ENCODE assay signal across 8 cellular contexts in genomic region chr19:33064117-33064777, GRCh38. TPM values are rescaled to one million over a fixed set of nuclear protein-coding genes. Genes with fewer than 3 reads are reported as not detected.
DNase-seq lines count a peak whose midpoint lies in the region; ATAC-seq and TF ChIP-seq lines count a peak whose summit lies in the region.

No MANE protein-coding gene starts in this region.

- no peaks in the 10 kb centered on the region for H3K9me3 ChIP-seq in Panc1 (ENCODE audit: control insufficient read depth, insufficient read depth, low read depth, low read length)
- no peaks in the 10 kb centered on the region for H3K9me3 ChIP-seq in liver (ENCODE audit: control insufficient read depth in 4 of 4, low read length in 3 of 4)
- H3K9me3 ChIP-seq in stomach: no peaks in the 10 kb centered on the region

- DNase-seq in NCI-H1417 (lab: John Stamatoyannopoulos, UW) (peak; percentile 40 to 60 (median 58)), NCI-H1417 treated with DMSO at 0.1 percent for 48 hours (lab: John Stamatoyannopoulos, UW) (no peak), Panc1 (ENCODE audit: low read depth, low spot score) (no peak), MCF 10A (ENCODE audit: unreplicated experiment) (peak; percentile 16), stomach (peak; percentile 71), hepatic stellate cell (ENCODE audit: low spot score) (no peak)

- CTCF ChIA-PET in Panc1 (lab: Charles Lee): no interaction called here
- CTCF ChIA-PET in MCF 10A (lab: Yijun Ruan, JAX): interaction anchor here (0.6 to 1.3 kb wide), 2 partner anchors 20 to 88 kb away, joined by 3 to 5 read pairs; no protein-coding TSS in a partner anchor

- H3K9ac ChIP-seq in liver (ENCODE audit: low read depth in 1 of 2, low read length in 2 of 2): peak overlapping the region in 1 of 2 donors; percentile 42

- WGBS in liver: 2% methylated on average over 58 of the region's 58 CpGs
- WGBS in stomach, 5 donors: 0 to 2% (median 1%) methylated on average over 6 to 58 of the region's 58 CpGs

- no peak for TF ChIP-seq RAD21 in liver (IDR thresholded peaks at IDR 0.05)

- H3K9me3 Mint-ChIP-seq in MCF 10A (ENCODE audit: unreplicated experiment): no peaks in the 10 kb centered on the region

- no peaks in the 10 kb centered on the region for H3K36me3 Mint-ChIP-seq in MCF 10A (ENCODE audit: insufficient read depth, unreplicated experiment)

- ATAC-seq in HG02759 (IDR thresholded peaks at IDR 0.05; ENCODE audit: unreplicated experiment) (peak; percentile 66), Panc1 (peak; percentile 74)

- no peaks in the 10 kb centered on the region for H3K4me1 Mint-ChIP-seq in MCF 10A (ENCODE audit: insufficient read depth, unreplicated experiment)

- POLR2A ChIA-PET in Panc1 (lab: Charles Lee): interaction anchor here (0.6 to 0.8 kb wide), 6 partner anchors 8 to 121 kb away, joined by 3 to 10 read pairs (median 6); no protein-coding TSS in a partner anchor
- POLR2A ChIA-PET in MCF 10A (lab: Yijun Ruan, JAX): interaction anchor here (0.7 to 3.0 kb wide), 5 partner anchors 10 to 17 kb away, joined by 3 to 10 read pairs (median 3); partner anchors contain the start of gene GPATCH1

- in situ Hi-C loops in Panc1 (cut with HindIII; ENCODE audit: low pct_unique_long_range_greater_than_20kb, low sequenced_read_pairs): no loop called here

- no peaks in the 10 kb centered on the region; the same call in 1 of the 2 replicates for H3K36me3 ChIP-seq in Panc1 (ENCODE audit: control insufficient read depth, insufficient read depth, low read length)
- no peaks in the 10 kb centered on the region for H3K36me3 ChIP-seq in liver (ENCODE audit: control insufficient read depth in 4 of 4, insufficient read depth in 3 of 4, low read depth in 1 of 4, low read length in 3 of 4)
- H3K36me3 ChIP-seq in stomach: no peaks in the 10 kb centered on the region

- H3K27ac ChIP-seq in Panc1 (ENCODE audit: low read length) (peak overlapping the region; percentile 86), liver (ENCODE audit: low read depth in 1 of 2, low read length in 2 of 2) (peak overlapping the region; percentile 77 to 82), stomach (peak overlapping the region; percentile 57 to 92 (median 88))

- H3K4me3 Mint-ChIP-seq in MCF 10A (ENCODE audit: unreplicated experiment): peak overlapping the region; percentile 70

- H3K27me3 Mint-ChIP-seq in MCF 10A (ENCODE audit: insufficient read depth, unreplicated experiment): no peaks in the 10 kb centered on the region

- no peak for TF ChIP-seq EP300 in stomach (IDR thresholded peaks at IDR 0.05)

- intact Hi-C loops in Panc1 (cut with micrococcal nuclease; ENCODE audit: unreplicated experiment) (no loop called here), MCF 10A (cut with micrococcal nuclease) (no loop called here), stomach (cut with DNase I; ENCODE audit: low total_unique reads) (no loop called here)

- H3K27ac Mint-ChIP-seq in MCF 10A (ENCODE audit: low read depth, unreplicated experiment): no peak overlapping the region

- no peak for TF ChIP-seq POLR2A in stomach (IDR thresholded peaks at IDR 0.05)

- H3K4me1 ChIP-seq in Panc1 (ENCODE audit: control insufficient read depth, insufficient read depth, low read length) (peaks cover 62% of the 10 kb centered on the region), liver (ENCODE audit: control insufficient read depth in 4 of 4, insufficient read depth in 4 of 4, low read length in 3 of 4) (peaks cover 0 to 19% (median 5%) of the 10 kb centered on the region in 4 donors), stomach (peaks cover 26 to 44% (median 31%) of the 10 kb centered on the region in 4 donors)

- BruUV-seq in Panc1 (replicated peaks; lab: Mats Ljungman, UMichigan) (no TSS peak), MCF 10A (replicated peaks; lab: Mats Ljungman, UMichigan) (no TSS peak)

- H3K27me3 ChIP-seq in Panc1 (ENCODE audit: control insufficient read depth, insufficient read depth, low read length) (no peaks in the 10 kb centered on the region), liver (ENCODE audit: control insufficient read depth in 4 of 4, insufficient read depth in 4 of 4, low read length in 3 of 4) (no peaks in the 10 kb centered on the region), stomach (peaks cover 0 to 44% (median 24%) of the 10 kb centered on the region in 3 donors)

- H3K4me3 ChIP-seq in Panc1 (ENCODE audit: low read depth in 2 of 2, low read length in 2 of 2) (peak overlapping the region; percentile 71 to 98), liver (ENCODE audit: low read depth in 1 of 3, low read length in 3 of 3) (peak overlapping the region; percentile 57 to 91 (median 85)), stomach (peak overlapping the region; percentile 70 to 92 (median 77))

- TF ChIP-seq CTCF in Panc1 (IDR thresholded peaks at IDR 0.05): no peak
- no peak for TF ChIP-seq CTCF in MCF 10A (IDR thresholded peaks at IDR 0.05; ENCODE audit: unreplicated experiment)
- no peak for TF ChIP-seq CTCF in liver (IDR thresholded peaks at IDR 0.05; ENCODE audit: low read depth, low read length, missing input control)
- TF ChIP-seq CTCF in stomach (IDR thresholded peaks at IDR 0.05): peak in 1 of 7 experiments; percentile 7

TF ChIP-seq in liver, 16 proteins besides CTCF, POLR2A, EP300 and RAD21:
- TF ChIP-seq ATF3 (IDR thresholded peaks at IDR 0.05) (no peak), HNF4A (conservative IDR thresholded peaks at IDR 0.05) (no peak), NR2F2 (IDR thresholded peaks at IDR 0.05) (no peak), SP1 (IDR thresholded peaks at IDR 0.05) (no peak), JUND (IDR thresholded peaks at IDR 0.05) (no peak)

RNA-seq across cellular contexts. Expression of gene RHPN2, which starts 0.4 kb away (rescaled TPM):
- total RNA-seq in Panc1 (2021; ENCODE audit: unreplicated experiment): 227 TPM
- polyA plus RNA-seq in Panc1 (2012; ENCODE audit: insufficient read length): 173 TPM
- total RNA-seq in MCF 10A (2022): 4.9 and 5.5 TPM in 2 replicates
- 10 to 100 TPM in 1 of 2 donors, 1 to 10 TPM in 1; 7.6 to 31.5 TPM for total RNA-seq in liver
- polyA plus RNA-seq in liver: 10 to 100 TPM in 1 of 2 donors, 1 to 10 TPM in 1; 9.2 to 10.5 TPM
- 10 to 100 TPM; 13.3 to 73.5 (median 37.1) TPM for total RNA-seq in stomach
- polyA plus RNA-seq in stomach: 10 to 100 TPM in 2 of 3 donors, 1 to 10 TPM in 1; 2.4 to 62.6 (median 17.1) TPM

RNA-seq across cellular contexts. Expression of gene GPATCH1, which starts 16.7 kb away (rescaled TPM):
- total RNA-seq in Panc1 (2021; ENCODE audit: unreplicated experiment): 34.7 TPM
- 30.0 TPM for polyA plus RNA-seq in Panc1 (2012; ENCODE audit: insufficient read length)
- 5.1 and 6.6 TPM in 2 replicates for total RNA-seq in MCF 10A (2022)
- 1 to 10 TPM; 4.1 to 5.2 TPM for total RNA-seq in liver
- 1 to 10 TPM; 2.5 to 3.1 TPM for polyA plus RNA-seq in liver
- total RNA-seq in stomach: 10 to 100 TPM in 2 of 5 donors, 1 to 10 TPM in 3; 1.2 to 31.5 (median 9.5) TPM
- 1 to 10 TPM; 2.2 to 5.8 (median 5.4) TPM for polyA plus RNA-seq in stomach

Comparison
In these comparisons a context has a peak if more than half of its experiments do, and no peak if none do; other contexts are left out.
1. DNase-seq: peak in NCI-H1417 (3 of 3), MCF 10A (single experiment) and stomach (single experiment); none in NCI-H1417 treated with DMSO at 0.1 percent for 48 hours (single experiment), Panc1 (single experiment) and hepatic stellate cell (single experiment).
2. Peak in every context shown above with its lines, with median percentiles within 50 percentile points of each other: H3K27ac ChIP-seq and H3K4me3 ChIP-seq.